10 cellular contexts compared by ENCODE assay signal in the genomic region with DNA sequence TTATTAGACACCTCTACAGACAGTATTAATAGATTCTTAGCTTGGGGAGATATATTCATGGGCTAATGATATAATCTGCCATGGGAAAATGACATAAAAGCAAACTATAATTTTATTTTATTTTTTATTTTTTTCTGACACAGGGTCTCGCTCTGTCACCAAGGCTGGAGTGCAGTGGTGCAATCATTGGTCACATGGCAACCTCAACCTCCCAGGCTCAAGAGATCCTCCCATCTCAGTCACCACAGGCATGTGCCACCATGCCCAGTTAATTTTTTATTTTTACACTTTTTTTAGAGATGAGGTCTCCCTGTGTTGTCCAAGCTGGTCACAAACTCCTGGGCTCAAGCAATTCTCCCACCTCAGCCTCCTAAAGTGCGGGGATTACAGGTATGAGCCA. TPM values are rescaled to one million over a fixed set of nuclear protein-coding genes. Genes with fewer than 3 reads are reported as not detected.
DNase-seq lines count a peak whose midpoint lies in the region; ATAC-seq, FAIRE-seq and TF ChIP-seq lines count a peak whose summit lies in the region.
"Had no signal": no experiment of that assay in that cellular context is flagged by ENCODE, and none has a peak within 500 bp of the region (broad histone marks: within the 10 kb centered on the region; RNA-seq: fewer than 3 reads in every experiment).

No MANE protein-coding gene starts in this region.

- peaks cover 12% of the 10 kb centered on the region for H4K20me1 ChIP-seq in keratinocyte (ENCODE audit: control insufficient read depth, extremely low read depth, insufficient read depth, low read length)

- dilution Hi-C loops in keratinocyte (cut with MboI; ENCODE audit: extremely low pct_ligation_motif_present, low sequenced_read_pairs): no loop called here

- 74% methylated on average over 2 of the region's 2 CpGs for WGBS in suprapubic skin

- no peak for ATAC-seq in HG03159 (IDR thresholded peaks at IDR 0.05; ENCODE audit: unreplicated experiment)

- peak overlapping the region in 1 of 3 experiments; percentile 26 for H3K4me3 ChIP-seq in keratinocyte (ENCODE audit: control insufficient read depth in 2 of 3, extremely low read depth in 1 of 3, insufficient read depth in 2 of 3, low read depth in 1 of 3, low read length in 3 of 3)
- no peak overlapping the region for H3K4me3 ChIP-seq in suprapubic skin
- H3K4me3 ChIP-seq: MG63 had no signal

- no peak overlapping the region for H2AFZ ChIP-seq in keratinocyte (ENCODE audit: control insufficient read depth, low read length)

- FAIRE-seq in keratinocyte (lab: Jason Lieb, UNC): no peak

- TF ChIP-seq EP300 in suprapubic skin (IDR thresholded peaks at IDR 0.05): no peak

- H3K27ac ChIP-seq in keratinocyte (ENCODE audit: control insufficient read depth, insufficient read depth, low read length) (peak overlapping the region; percentile 53), suprapubic skin (peak overlapping the region; percentile 82)

- no peak for TF ChIP-seq POLR2A in suprapubic skin (IDR thresholded peaks at IDR 0.05)

- no peaks in the 10 kb centered on the region for H3K9me3 ChIP-seq in keratinocyte (ENCODE audit: control insufficient read depth, low read depth, low read length)
- H3K9me3 ChIP-seq in suprapubic skin: no peaks in the 10 kb centered on the region

- H3K36me3 ChIP-seq in keratinocyte (ENCODE audit: control insufficient read depth in 2 of 2, extremely low read depth in 1 of 2, insufficient read depth in 2 of 2, low read length in 2 of 2): peaks cover 0 to 3% of the 10 kb centered on the region in 2 experiments
- no peaks in the 10 kb centered on the region for H3K36me3 ChIP-seq in suprapubic skin

- H3K79me2 ChIP-seq in keratinocyte (ENCODE audit: control insufficient read depth, insufficient read depth, low read length): peaks cover 99% of the 10 kb centered on the region

- H3K27me3 ChIP-seq in keratinocyte (ENCODE audit: control insufficient read depth, extremely low read depth, insufficient read depth, low read length) (no peaks in the 10 kb centered on the region), suprapubic skin (no peaks in the 10 kb centered on the region)
- H3K27me3 ChIP-seq: MG63 had no signal

- DNase-seq in NCI-H2227 (lab: John Stamatoyannopoulos, UW; ENCODE audit: unreplicated experiment) (peak; percentile 9), NCI-H2227 treated with DMSO at 0.1 percent for 48 hours (lab: John Stamatoyannopoulos, UW) (no peak), SW480 (ENCODE audit: low spot score) (peak; percentile 47), keratinocyte (ENCODE audit: low read depth, low spot score) (no peak), suprapubic skin (ENCODE audit: low spot score in 2 of 2) (peak in 1 of 2 donors; percentile 67), COLO668 (lab: John Stamatoyannopoulos, UW; ENCODE audit: unreplicated experiment) (no peak), GDM1 (lab: John Stamatoyannopoulos, UW) (no peak)
- DNase-seq: activated CD4-positive, alpha-beta T cell treated with anti-CD3 and anti-CD28 coated beads, Interleukin-2, amount 50 U/mL, for 1 hour; MG63 had no signal

- H3K9ac ChIP-seq in keratinocyte (ENCODE audit: control insufficient read depth, extremely low read depth, insufficient read depth, low read length): no peak overlapping the region

- TF ChIP-seq CTCF in keratinocyte (optimal IDR thresholded peaks at IDR 0.05 in 1 of 3, IDR thresholded peaks at IDR 0.05 in 1 of 3, conservative IDR thresholded peaks at IDR 0.05 in 1 of 3; ENCODE audit: extremely low read depth in 1 of 3, insufficient read depth in 2 of 3, low read length in 3 of 3) (no peak), suprapubic skin (IDR thresholded peaks at IDR 0.05) (no peak)

- H3K9me1 ChIP-seq in keratinocyte (ENCODE audit: control insufficient read depth, extremely low read depth, insufficient read depth, low read length): no peaks in the 10 kb centered on the region

- peak overlapping the region; percentile 80 for H3K4me2 ChIP-seq in keratinocyte (ENCODE audit: control insufficient read depth, extremely low read depth, insufficient read depth, low read depth, low read length)

- peaks cover 90% of the 10 kb centered on the region for H3K4me1 ChIP-seq in keratinocyte (ENCODE audit: control insufficient read depth, extremely low read depth, insufficient read depth, low read length)
- H3K4me1 ChIP-seq in suprapubic skin: peaks cover 91% of the 10 kb centered on the region

RNA-seq across cellular contexts. Expression of a gene that starts 39.3 kb away (rescaled TPM):
- 244 to 434 TPM (median 406 TPM) in 3 replicates for polyA plus RNA-seq in keratinocyte
- polyA plus RNA-seq in keratinocyte (2011; ENCODE audit: low read depth): 206 TPM
- polyA plus RNA-seq in keratinocyte (2011; cell fraction: cytosol; rRNA removed): 257 and 472 TPM in 2 replicates
- polyA plus RNA-seq in keratinocyte (2011; cell fraction: nucleus; rRNA removed): 657 and 1,094 TPM in 2 replicates
- 377 and 414 TPM in 2 replicates for polyA plus RNA-seq in keratinocyte (2012; ENCODE audit: low replicate concordance)
- 170 to 479 TPM (median 356 TPM) in 3 replicates for polyA minus RNA-seq in keratinocyte
- 181 TPM for polyA minus RNA-seq in keratinocyte (2011; cell fraction: cytosol; rRNA and poly(A)+ RNA removed)
- polyA minus RNA-seq in keratinocyte (2011; cell fraction: nucleus; rRNA and poly(A)+ RNA removed): 288 and 556 TPM in 2 replicates
- 100 to 1,000 TPM; 234 to 395 (median 319) TPM for total RNA-seq in suprapubic skin

Comparison
In these comparisons a context has a peak if more than half of its experiments do, and no peak if none do; other contexts are left out.
1. DNase-seq: peak in NCI-H2227 (single experiment) and SW480 (single experiment); none in NCI-H2227 treated with DMSO at 0.1 percent for 48 hours (single experiment), keratinocyte (single experiment), COLO668 (single experiment) and GDM1 (single experiment).